ENCODE assay signal across 8 cellular contexts in genomic region chr5:115625579-115626443, GRCh38. TPM values are rescaled to one million over a fixed set of nuclear protein-coding genes. Genes with fewer than 3 reads are reported as not detected.
DNase-seq lines count a peak whose midpoint lies in the region; ATAC-seq and TF ChIP-seq lines count a peak whose summit lies in the region.

TMED7 (minus strand) TSS chr5:115626036; CDS start chr5:115625792, 244 bp downstream.

- ATAC-seq in GM21737 (IDR thresholded peaks at IDR 0.05; ENCODE audit: unreplicated experiment) = peak; percentile 95

- H3K9me3 ChIP-seq in Peyer's patch (no peaks in the 10 kb centered on the region), esophagus muscularis mucosa (no peaks in the 10 kb centered on the region), muscle layer of duodenum (ENCODE audit: control insufficient read depth in 1 of 2, low read length in 2 of 2) (no peaks in the 10 kb centered on the region)

- WGBS in esophagus muscularis mucosa = 1% methylated on average over 45 of the region's 77 CpGs

- peak within 1 kb of the TSS; percentile 94 for H3K9ac ChIP-seq in KMS-11

- H3K79me2 ChIP-seq in KMS-11 (ENCODE audit: insufficient read depth, low read depth) = peaks cover 24% of the 10 kb centered on the region

- H3K27me3 ChIP-seq in KMS-11 (ENCODE audit: insufficient read depth, low read depth) (peaks cover 8% of the 10 kb centered on the region; the same call in 1 of the 2 replicates), Peyer's patch (no peaks in the 10 kb centered on the region), esophagus muscularis mucosa (no peaks in the 10 kb centered on the region), muscle layer of duodenum (ENCODE audit: low read depth, low read length) (no peaks in the 10 kb centered on the region)

- peak within 1 kb of the TSS; percentile 97 for H2AFZ ChIP-seq in KMS-11 (ENCODE audit: low read depth)

- peak; percentile 96 for DNase-seq in DMS53 treated with DMSO at 0.1 percent for 48 hours (lab: John Stamatoyannopoulos, UW; ENCODE audit: unreplicated experiment)
- DNase-seq in Peyer's patch = peak; percentile 100
- DNase-seq in activated T-cell treated with anti-CD3 and anti-CD28 coated beads, Interleukin-2, amount 50 U/mL, for 48 hours = peak; percentile 100
- peak; percentile 100 for DNase-seq in esophagus muscularis mucosa (ENCODE audit: extremely low spot score)
- peak; percentile 100 for DNase-seq in stimulated activated CD8-positive, alpha-beta memory T cell treated with anti-CD3 and anti-CD28 coated beads, Interleukin-7, amount 100 ng/mL, for 4 hours (ENCODE audit: low read depth in 2 of 2)

- H3K4me2 ChIP-seq in KMS-11 = peak within 1 kb of the TSS; percentile 60

- no peaks in the 10 kb centered on the region for H3K36me3 ChIP-seq in KMS-11 (ENCODE audit: insufficient read depth)
- H3K36me3 ChIP-seq in Peyer's patch = no peaks in the 10 kb centered on the region
- no peaks in the 10 kb centered on the region for H3K36me3 ChIP-seq in esophagus muscularis mucosa
- H3K36me3 ChIP-seq in muscle layer of duodenum (ENCODE audit: control insufficient read depth in 1 of 2, insufficient read depth in 2 of 2, low read length in 2 of 2) = peaks cover 0 to 5% of the 10 kb centered on the region in 2 donors

- TF ChIP-seq POLR2A in Peyer's patch (IDR thresholded peaks at IDR 0.05) = peak; percentile 78 to 91
- TF ChIP-seq POLR2A in esophagus muscularis mucosa (IDR thresholded peaks at IDR 0.05; ENCODE audit: low read depth) = peak; percentile 75

- H3K4me1 ChIP-seq in KMS-11 (ENCODE audit: low read depth, poor library complexity, severe bottlenecking) (peaks cover 24% of the 10 kb centered on the region), Peyer's patch (peaks cover 0 to 28% (median 10%) of the 10 kb centered on the region in 4 donors), esophagus muscularis mucosa (peaks cover 30 to 48% (median 43%) of the 10 kb centered on the region in 4 donors), muscle layer of duodenum (ENCODE audit: control insufficient read depth in 1 of 2, insufficient read depth in 2 of 2, low read length in 2 of 2) (peaks cover 19 to 27% of the 10 kb centered on the region in 2 donors)

- no peaks in the 10 kb centered on the region for H4K20me1 ChIP-seq in KMS-11 (ENCODE audit: insufficient read depth)

- intact Hi-C loops in esophagus muscularis mucosa (cut with DNase I) = no loop called here

- H3K4me3 ChIP-seq in KMS-11 (IDR thresholded peaks at IDR 0.05; ENCODE audit: insufficient read depth, low read depth, low read length) (no peak within 1 kb of the TSS), Peyer's patch (peak within 1 kb of the TSS; percentile 79 to 99 (median 94)), esophagus muscularis mucosa (peak within 1 kb of the TSS; percentile 74 to 94 (median 90)), muscle layer of duodenum (ENCODE audit: low read depth in 1 of 2, low read length in 2 of 2) (peak within 1 kb of the TSS; percentile 81 to 93)

- H3K27ac ChIP-seq in KMS-11 (peak within 1 kb of the TSS; percentile 66), Peyer's patch (peak within 1 kb of the TSS; percentile 89 to 98 (median 96)), esophagus muscularis mucosa (replicated peaks in 1 of 4) (peak within 1 kb of the TSS; percentile 91 to 95 (median 94)), muscle layer of duodenum (ENCODE audit: low read length) (peak within 1 kb of the TSS; percentile 88)

- TF ChIP-seq EP300 in esophagus muscularis mucosa (IDR thresholded peaks at IDR 0.05) = peak; percentile 14

- TF ChIP-seq CTCF in KMS-11 (conservative IDR thresholded peaks at IDR 0.05; ENCODE audit: low read depth, low read length) (no peak), Peyer's patch (IDR thresholded peaks at IDR 0.05) (peak in 2 of 6 experiments; percentile 10 to 25), esophagus muscularis mucosa (IDR thresholded peaks at IDR 0.05) (peak in 1 of 3 experiments; percentile 34)

RNA-seq across cellular contexts. Expression of gene TMED7, which starts in this region (rescaled TPM):
- total RNA-seq in Peyer's patch (100 to 1,000 TPM in 2 of 4 donors, 10 to 100 TPM in 2; 36.3 to 119 (median 99.7) TPM), esophagus muscularis mucosa (100 to 1,000 TPM in 2 of 4 donors, 10 to 100 TPM in 2; 86.8 to 183 (median 136) TPM)
